In genomic region chr16:87074635-87075318, GRCh38 we compare ENCODE assay signal across 15 cellular contexts.
DNase-seq lines count a peak whose midpoint lies in the region; ATAC-seq and TF ChIP-seq lines count a peak whose summit lies in the region.
"Had no signal": no experiment of that assay in that cellular context is flagged by ENCODE, and none has a peak within 500 bp of the region (broad histone marks: within the 10 kb centered on the region; RNA-seq: fewer than 3 reads in every experiment).

No MANE protein-coding gene starts in this region.

- no peak overlapping the region for H3K4me3 ChIP-seq in lower lobe of right lung
- H3K4me3 ChIP-seq: MG63 had no signal

- H3K79me2 ChIP-seq in H9 (ENCODE audit: insufficient read depth, low read length), result no peaks in the 10 kb centered on the region

- H3K9me3 ChIP-seq in T-helper 17 cell (ENCODE audit: control insufficient read depth, low read length, poor library complexity, severe bottlenecking) (no peaks in the 10 kb centered on the region), lower lobe of right lung (no peaks in the 10 kb centered on the region), H9 (ENCODE audit: control insufficient read depth, low read depth, low read length) (no peaks in the 10 kb centered on the region)
- H3K9me3 ChIP-seq: MG63 had no signal

- no peaks in the 10 kb centered on the region for H3K36me3 ChIP-seq in lower lobe of right lung
- H3K36me3 ChIP-seq: MG63 had no signal

- WGBS in H9 (ENCODE audit: extremely low coverage, insufficient read length, low lambda C conversion rate), result no CpG with 5 or more reads among the region's 19 CpGs

- H3K9me3 Mint-ChIP-seq in stimulated activated naive B cell treated with anti-CD40 and anti-IgM and Interleukin-4, amounts not matched to agents 10 μg/mL and 1 μg/mL and 100 μg/mL, for 72 hours, result peaks cover 6 to 8% of the 10 kb centered on the region in 2 donors
- peaks cover 6 to 8% of the 10 kb centered on the region in 2 experiments for H3K9me3 Mint-ChIP-seq in H9

- no peak overlapping the region for H3K23ac ChIP-seq in H9 (ENCODE audit: insufficient read length, low read depth, low read length)

- DNase-seq in NCI-H1092 treated with DMSO at 0.1 percent for 48 hours (lab: John Stamatoyannopoulos, UW), result peak; percentile 12
- DNase-seq in NCI-H1092 (lab: John Stamatoyannopoulos, UW), result no peak
- no peak for DNase-seq in T-helper 17 cell
- no peak for DNase-seq in stimulated activated naive B cell treated with anti-CD40 and anti-IgM and Interleukin-4, amounts not matched to agents 10 μg/mL and 1 μg/mL and 100 μg/mL, for 72 hours
- no peak for DNase-seq in RKO (ENCODE audit: low spot score)
- DNase-seq in lower lobe of right lung, result no peak
- no peak for DNase-seq in H9
- DNase-seq: 8988T; activated CD4-positive, alpha-beta T cell treated with anti-CD3 and anti-CD28 coated beads, Interleukin-2, amount 10 ng/mL, durations not matched to agents 7 days and 5 days; activated naive CD4-positive, alpha-beta T cell; H7; MG63; right cardiac atrium had no signal

- H3K27ac ChIP-seq in lower lobe of right lung, result no peak overlapping the region
- H3K27ac ChIP-seq in H9 (ENCODE audit: insufficient read length, low read depth, low read length), result no peak overlapping the region
- H3K27ac ChIP-seq: HL-60 had no signal

- H3K4me3 Mint-ChIP-seq in T-helper 17 cell (peak overlapping the region; percentile 39), H9 (no peak overlapping the region)
- H3K4me3 Mint-ChIP-seq in stimulated activated naive B cell treated with anti-CD40 and anti-IgM and Interleukin-4, amounts not matched to agents 10 μg/mL and 1 μg/mL and 100 μg/mL, for 72 hours, result no peak overlapping the region
- H3K4me3 Mint-ChIP-seq: activated CD4-positive, alpha-beta T cell treated with anti-CD3 and anti-CD28 coated beads, Interleukin-2, amount 10 ng/mL, durations not matched to agents 7 days and 5 days had no signal

- H2BK12ac ChIP-seq in H9 (ENCODE audit: insufficient read length, low read depth, low read length), result no peak overlapping the region

- H2BK15ac ChIP-seq in H9 (ENCODE audit: low read depth, low read length), result no peak overlapping the region

- H3K4me1 ChIP-seq in lower lobe of right lung (no peaks in the 10 kb centered on the region), H9 (ENCODE audit: insufficient read depth, low read length) (no peaks in the 10 kb centered on the region)

- no peak overlapping the region for H2BK20ac ChIP-seq in H9 (ENCODE audit: low read depth, low read length, poor library complexity, severe bottlenecking)

- H3K36me3 Mint-ChIP-seq in T-helper 17 cell (ENCODE audit: low read depth) (no peaks in the 10 kb centered on the region), H9 (ENCODE audit: insufficient read depth in 1 of 3, low read depth in 3 of 3) (peaks cover 1 to 6% (median 5%) of the 10 kb centered on the region in 3 experiments; a peak in 3 of 7 replicates)
- H3K36me3 Mint-ChIP-seq in stimulated activated naive B cell treated with anti-CD40 and anti-IgM and Interleukin-4, amounts not matched to agents 10 μg/mL and 1 μg/mL and 100 μg/mL, for 72 hours, result peaks cover 2 to 6% of the 10 kb centered on the region in 2 donors

- H3K4me1 Mint-ChIP-seq in T-helper 17 cell, result no peaks in the 10 kb centered on the region
- H3K4me1 Mint-ChIP-seq in stimulated activated naive B cell treated with anti-CD40 and anti-IgM and Interleukin-4, amounts not matched to agents 10 μg/mL and 1 μg/mL and 100 μg/mL, for 72 hours, result no peaks in the 10 kb centered on the region
- peaks cover 13 to 15% of the 10 kb centered on the region in 2 experiments for H3K4me1 Mint-ChIP-seq in H9
- H3K4me1 Mint-ChIP-seq: activated CD4-positive, alpha-beta T cell treated with anti-CD3 and anti-CD28 coated beads, Interleukin-2, amount 10 ng/mL, durations not matched to agents 7 days and 5 days had no signal

- no peak overlapping the region for H2BK120ac ChIP-seq in H9 (ENCODE audit: low read depth, low read length, poor library complexity, severe bottlenecking)

- no peak overlapping the region for H3K27ac Mint-ChIP-seq in T-helper 17 cell
- H3K27ac Mint-ChIP-seq in stimulated activated naive B cell treated with anti-CD40 and anti-IgM and Interleukin-4, amounts not matched to agents 10 μg/mL and 1 μg/mL and 100 μg/mL, for 72 hours, result peak overlapping the region; percentile 31
- no peak overlapping the region for H3K27ac Mint-ChIP-seq in H9
- H3K27ac Mint-ChIP-seq: activated CD4-positive, alpha-beta T cell treated with anti-CD3 and anti-CD28 coated beads, Interleukin-2, amount 10 ng/mL, durations not matched to agents 7 days and 5 days had no signal

- no peak overlapping the region for H4K5ac ChIP-seq in H9 (ENCODE audit: insufficient read length, low read depth, low read length)

- no peak overlapping the region for H3T11ph ChIP-seq in H9 (ENCODE audit: low read length)

- no peak overlapping the region for H2AK5ac ChIP-seq in H9 (ENCODE audit: insufficient read length, low read length)

- no peaks in the 10 kb centered on the region for H3K23me2 ChIP-seq in H9 (ENCODE audit: insufficient read length, low read depth, low read length, poor library complexity, severe bottlenecking)

- H4K20me1 ChIP-seq in H9 (ENCODE audit: control insufficient read depth, insufficient read depth, insufficient read length), result no peaks in the 10 kb centered on the region

- ATAC-seq in HG03103 (IDR thresholded peaks at IDR 0.05; ENCODE audit: low read depth, unreplicated experiment) (peak; percentile 94), T-helper 17 cell (no peak), lower lobe of right lung (no peak)
- peak in 1 of 2 donors; percentile 33 for ATAC-seq in stimulated activated naive B cell treated with anti-CD40 and anti-IgM and Interleukin-4, amounts not matched to agents 10 μg/mL and 1 μg/mL and 100 μg/mL, for 72 hours (replicated peaks)
- ATAC-seq: right cardiac atrium had no signal

- H3K9ac ChIP-seq in H9 (ENCODE audit: extremely low read depth, insufficient read length, low read length), result no peak overlapping the region

- H3K4me2 ChIP-seq in H9 (ENCODE audit: insufficient read depth, insufficient read length, low read length), result no peak overlapping the region

- no peak overlapping the region for H2BK5ac ChIP-seq in H9 (ENCODE audit: insufficient read length, low read length)

- no peak overlapping the region for H3K56ac ChIP-seq in H9 (ENCODE audit: insufficient read length, low read depth, low read length)

- no peak overlapping the region for H3K14ac ChIP-seq in H9 (ENCODE audit: insufficient read depth, low read length)

- intact Hi-C loops in lower lobe of right lung (cut with DNase I), result no loop called here

- peaks cover 26% of the 10 kb centered on the region for H3K27me3 ChIP-seq in lower lobe of right lung (ENCODE audit: low read depth)
- no peaks in the 10 kb centered on the region for H3K27me3 ChIP-seq in H9 (ENCODE audit: insufficient read depth, low read length)
- H3K27me3 ChIP-seq: MG63 had no signal

- no peak overlapping the region for H3K4ac ChIP-seq in H9 (ENCODE audit: low read depth, low read length)

- no peak for TF ChIP-seq CTCF in lower lobe of right lung (IDR thresholded peaks at IDR 0.05)
- no peak for TF ChIP-seq CTCF in H9 (conservative IDR thresholded peaks at IDR 0.05)

- H4K91ac ChIP-seq in H9 (ENCODE audit: insufficient read length, low read depth, low read length), result no peak overlapping the region

- no peaks in the 10 kb centered on the region for H3K79me1 ChIP-seq in H9 (ENCODE audit: insufficient read depth, low read depth, low read length, poor library complexity, severe bottlenecking)

- no peak overlapping the region for H2AFZ ChIP-seq in H9 (ENCODE audit: low read length)

- no peak overlapping the region for H3K18ac ChIP-seq in H9 (ENCODE audit: insufficient read length, low read depth, low read length)

- no peak overlapping the region for H4K8ac ChIP-seq in H9 (replicated peaks; ENCODE audit: insufficient read length, low read depth, low read length)

- H3K27me3 Mint-ChIP-seq in T-helper 17 cell (peaks cover 19% of the 10 kb centered on the region), H9 (ENCODE audit: low read depth) (peaks cover 5% of the 10 kb centered on the region)
- H3K27me3 Mint-ChIP-seq in stimulated activated naive B cell treated with anti-CD40 and anti-IgM and Interleukin-4, amounts not matched to agents 10 μg/mL and 1 μg/mL and 100 μg/mL, for 72 hours, result peaks cover 11 to 19% of the 10 kb centered on the region in 2 donors
